ENCODE assay signal across 1 cellular context in the genomic region with DNA sequence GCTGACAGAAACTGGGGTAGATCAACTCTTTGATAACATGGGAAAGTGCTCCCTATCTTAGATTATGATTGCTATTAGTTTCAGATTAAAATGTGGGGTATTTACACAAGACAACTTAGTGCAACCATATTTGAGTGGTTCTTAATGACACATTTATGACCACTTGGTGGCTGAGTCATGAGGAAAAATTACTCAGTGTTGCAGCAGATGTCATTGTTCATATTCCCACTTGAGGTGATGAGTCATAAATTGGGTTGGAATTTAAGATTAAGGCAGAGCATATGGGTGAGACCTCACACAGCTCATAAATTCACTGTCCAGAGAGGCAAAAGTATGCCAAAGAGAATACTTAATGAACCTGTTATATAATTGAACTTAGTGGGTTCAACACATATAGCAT.
A peak's percentile ranks its signal among the peaks of the same experiment; 100 is the strongest.
TF ChIP-seq lines count a peak whose summit lies in the region.

No MANE protein-coding gene starts in this region.

TF ChIP-seq in HEK293, 187 proteins besides CTCF, POLR2A, EP300 and RAD21 (continued from another document and continues in another):
- peak; percentile 55; the same call in 1 of the 2 replicates for TF ChIP-seq MYNN (tag by site-specific recombination; IDR thresholded peaks at IDR 0.05; ENCODE audit: borderline replicate concordance)
- no peak for TF ChIP-seq REPIN1 (tag by site-specific recombination; IDR thresholded peaks at IDR 0.05; ENCODE audit: low read depth)
- TF ChIP-seq ZNF664 (tag by site-specific recombination; IDR thresholded peaks at IDR 0.05): no peak
- TF ChIP-seq, protein P1, sequence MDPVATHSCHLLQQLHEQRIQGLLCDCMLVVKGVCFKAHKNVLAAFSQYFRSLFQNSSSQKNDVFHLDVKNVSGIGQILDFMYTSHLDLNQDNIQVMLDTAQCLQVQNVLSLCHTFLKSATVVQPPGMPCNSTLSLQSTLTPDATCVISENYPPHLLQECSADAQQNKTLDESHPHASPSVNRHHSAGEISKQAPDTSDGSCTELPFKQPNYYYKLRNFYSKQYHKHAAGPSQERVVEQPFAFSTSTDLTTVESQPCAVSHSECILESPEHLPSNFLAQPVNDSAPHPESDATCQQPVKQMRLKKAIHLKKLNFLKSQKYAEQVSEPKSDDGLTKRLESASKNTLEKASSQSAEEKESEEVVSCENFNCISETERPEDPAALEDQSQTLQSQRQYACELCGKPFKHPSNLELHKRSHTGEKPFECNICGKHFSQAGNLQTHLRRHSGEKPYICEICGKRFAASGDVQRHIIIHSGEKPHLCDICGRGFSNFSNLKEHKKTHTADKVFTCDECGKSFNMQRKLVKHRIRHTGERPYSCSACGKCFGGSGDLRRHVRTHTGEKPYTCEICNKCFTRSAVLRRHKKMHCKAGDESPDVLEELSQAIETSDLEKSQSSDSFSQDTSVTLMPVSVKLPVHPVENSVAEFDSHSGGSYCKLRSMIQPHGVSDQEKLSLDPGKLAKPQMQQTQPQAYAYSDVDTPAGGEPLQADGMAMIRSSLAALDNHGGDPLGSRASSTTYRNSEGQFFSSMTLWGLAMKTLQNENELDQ (tag by site-specific recombination; IDR thresholded peaks at IDR 0.05; ENCODE audit: low read depth): no peak
- no peak for TF ChIP-seq ZNF266 (tag by site-specific recombination; IDR thresholded peaks at IDR 0.05; ENCODE audit: low read depth)
- TF ChIP-seq ZNF335 (tag by site-specific recombination; conservative IDR thresholded peaks at IDR 0.05): no peak
- peak; percentile 94 for TF ChIP-seq BCL11A (tag by site-specific recombination; IDR thresholded peaks at IDR 0.05; ENCODE audit: low read depth)
- no peak for TF ChIP-seq ZNF433 (tag by site-specific recombination; IDR thresholded peaks at IDR 0.05; ENCODE audit: low read depth)
- TF ChIP-seq SP2 (tag by site-specific recombination; IDR thresholded peaks at IDR 0.05): 0 out of 2 replicates have a peak, but pooled peaks have one; percentile 20
- TF ChIP-seq INSM2 (tag by site-specific recombination; IDR thresholded peaks at IDR 0.05): peak; percentile 99
- TF ChIP-seq PRDM1 (tag by site-specific recombination; IDR thresholded peaks at IDR 0.05): peak; percentile 77
- TF ChIP-seq ZNF2 (tag by site-specific recombination; IDR thresholded peaks at IDR 0.05): peak; percentile 89
- no peak for TF ChIP-seq ZNF701 (tag by site-specific recombination; IDR thresholded peaks at IDR 0.05)
- no peak for TF ChIP-seq ZNF350 (tag by site-specific recombination; IDR thresholded peaks at IDR 0.05)
- no peak for TF ChIP-seq ZNF514 (tag by site-specific recombination; IDR thresholded peaks at IDR 0.05)
- TF ChIP-seq ZNF621 (tag by site-specific recombination; IDR thresholded peaks at IDR 0.05): no peak
- no peak for TF ChIP-seq ZNF571 (tag by site-specific recombination; IDR thresholded peaks at IDR 0.05)
- TF ChIP-seq, protein P2, sequence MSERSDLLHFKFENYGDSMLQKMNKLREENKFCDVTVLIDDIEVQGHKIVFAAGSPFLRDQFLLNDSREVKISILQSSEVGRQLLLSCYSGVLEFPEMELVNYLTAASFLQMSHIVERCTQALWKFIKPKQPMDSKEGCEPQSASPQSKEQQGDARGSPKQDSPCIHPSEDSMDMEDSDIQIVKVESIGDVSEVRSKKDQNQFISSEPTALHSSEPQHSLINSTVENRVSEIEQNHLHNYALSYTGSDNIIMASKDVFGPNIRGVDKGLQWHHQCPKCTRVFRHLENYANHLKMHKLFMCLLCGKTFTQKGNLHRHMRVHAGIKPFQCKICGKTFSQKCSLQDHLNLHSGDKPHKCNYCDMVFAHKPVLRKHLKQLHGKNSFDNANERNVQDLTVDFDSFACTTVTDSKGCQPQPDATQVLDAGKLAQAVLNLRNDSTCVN (tag by site-specific recombination; optimal IDR thresholded peaks at IDR 0.05): no peak
- no peak for TF ChIP-seq ZSCAN16 (tag by site-specific recombination; IDR thresholded peaks at IDR 0.05)
- no peak for TF ChIP-seq ZNF133 (tag by site-specific recombination; IDR thresholded peaks at IDR 0.05)
- TF ChIP-seq FEZF1 (tag by site-specific recombination; IDR thresholded peaks at IDR 0.05): peak; percentile 97
- TF ChIP-seq ZNF37A (tag by site-specific recombination; IDR thresholded peaks at IDR 0.05): 0 out of 2 replicates have a peak, but pooled peaks have one; percentile 9
- TF ChIP-seq, protein P3, sequence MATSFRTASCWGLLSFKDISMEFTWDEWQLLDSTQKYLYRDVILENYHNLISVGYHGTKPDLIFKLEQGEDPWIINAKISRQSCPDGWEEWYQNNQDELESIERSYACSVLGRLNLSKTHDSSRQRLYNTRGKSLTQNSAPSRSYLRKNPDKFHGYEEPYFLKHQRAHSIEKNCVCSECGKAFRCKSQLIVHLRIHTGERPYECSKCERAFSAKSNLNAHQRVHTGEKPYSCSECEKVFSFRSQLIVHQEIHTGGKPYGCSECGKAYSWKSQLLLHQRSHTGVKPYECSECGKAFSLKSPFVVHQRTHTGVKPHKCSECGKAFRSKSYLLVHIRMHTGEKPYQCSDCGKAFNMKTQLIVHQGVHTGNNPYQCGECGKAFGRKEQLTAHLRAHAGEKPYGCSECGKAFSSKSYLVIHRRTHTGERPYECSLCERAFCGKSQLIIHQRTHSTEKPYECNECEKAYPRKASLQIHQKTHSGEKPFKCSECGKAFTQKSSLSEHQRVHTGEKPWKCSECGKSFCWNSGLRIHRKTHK (tag by site-specific recombination; IDR thresholded peaks at IDR 0.05): no peak
- TF ChIP-seq, protein P4, sequence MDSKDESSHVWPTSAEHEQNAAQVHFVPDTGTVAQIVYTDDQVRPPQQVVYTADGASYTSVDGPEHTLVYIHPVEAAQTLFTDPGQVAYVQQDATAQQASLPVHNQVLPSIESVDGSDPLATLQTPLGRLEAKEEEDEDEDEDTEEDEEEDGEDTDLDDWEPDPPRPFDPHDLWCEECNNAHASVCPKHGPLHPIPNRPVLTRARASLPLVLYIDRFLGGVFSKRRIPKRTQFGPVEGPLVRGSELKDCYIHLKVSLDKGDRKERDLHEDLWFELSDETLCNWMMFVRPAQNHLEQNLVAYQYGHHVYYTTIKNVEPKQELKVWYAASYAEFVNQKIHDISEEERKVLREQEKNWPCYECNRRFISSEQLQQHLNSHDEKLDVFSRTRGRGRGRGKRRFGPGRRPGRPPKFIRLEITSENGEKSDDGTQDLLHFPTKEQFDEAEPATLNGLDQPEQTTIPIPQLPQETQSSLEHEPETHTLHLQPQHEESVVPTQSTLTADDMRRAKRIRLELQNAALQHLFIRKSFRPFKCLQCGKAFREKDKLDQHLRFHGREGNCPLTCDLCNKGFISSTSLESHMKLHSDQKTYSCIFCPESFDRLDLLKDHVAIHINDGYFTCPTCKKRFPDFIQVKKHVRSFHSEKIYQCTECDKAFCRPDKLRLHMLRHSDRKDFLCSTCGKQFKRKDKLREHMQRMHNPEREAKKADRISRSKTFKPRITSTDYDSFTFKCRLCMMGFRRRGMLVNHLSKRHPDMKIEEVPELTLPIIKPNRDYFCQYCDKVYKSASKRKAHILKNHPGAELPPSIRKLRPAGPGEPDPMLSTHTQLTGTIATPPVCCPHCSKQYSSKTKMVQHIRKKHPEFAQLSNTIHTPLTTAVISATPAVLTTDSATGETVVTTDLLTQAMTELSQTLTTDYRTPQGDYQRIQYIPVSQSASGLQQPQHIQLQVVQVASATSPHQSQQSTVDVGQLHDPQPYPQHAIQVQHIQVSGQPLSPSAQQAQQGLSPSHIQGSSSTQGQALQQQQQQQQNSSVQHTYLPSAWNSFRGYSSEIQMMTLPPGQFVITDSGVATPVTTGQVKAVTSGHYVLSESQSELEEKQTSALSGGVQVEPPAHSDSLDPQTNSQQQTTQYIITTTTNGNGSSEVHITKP (tag by site-specific recombination; IDR thresholded peaks at IDR 0.05): peak; percentile 67
- peak; percentile 72 for TF ChIP-seq ZNF10 (tag by site-specific recombination; IDR thresholded peaks at IDR 0.05)
- no peak for TF ChIP-seq EGR2 (tag by site-specific recombination; IDR thresholded peaks at IDR 0.05; ENCODE audit: low read depth)
- TF ChIP-seq ZNF174 (tag by site-specific recombination; IDR thresholded peaks at IDR 0.05): no peak
- TF ChIP-seq ZNF366 (tag by site-specific recombination; conservative IDR thresholded peaks at IDR 0.05): peak; percentile 96
- TF ChIP-seq, protein P5, sequence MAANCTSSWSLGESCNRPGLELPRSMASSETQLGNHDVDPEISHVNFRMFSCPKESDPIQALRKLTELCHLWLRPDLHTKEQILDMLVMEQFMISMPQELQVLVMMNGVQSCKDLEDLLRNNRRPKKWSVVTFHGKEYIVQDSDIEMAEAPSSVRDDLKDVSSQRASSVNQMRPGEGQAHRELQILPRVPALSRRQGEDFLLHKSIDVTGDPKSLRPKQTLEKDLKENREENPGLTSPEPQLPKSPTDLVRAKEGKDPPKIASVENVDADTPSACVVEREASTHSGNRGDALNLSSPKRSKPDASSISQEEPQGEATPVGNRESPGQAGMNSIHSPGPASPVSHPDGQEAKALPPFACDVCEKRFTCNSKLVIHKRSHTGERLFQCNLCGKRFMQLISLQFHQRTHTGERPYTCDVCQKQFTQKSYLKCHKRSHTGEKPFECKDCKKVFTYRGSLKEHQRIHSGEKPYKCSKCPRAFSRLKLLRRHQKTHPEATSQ (tag by site-specific recombination; IDR thresholded peaks at IDR 0.05): no peak
- peak; percentile 99 for TF ChIP-seq SP7 (tag by site-specific recombination; IDR thresholded peaks at IDR 0.05)
- TF ChIP-seq ZBTB11 (tag by site-specific recombination; conservative IDR thresholded peaks at IDR 0.05; ENCODE audit: low read depth): no peak
- TF ChIP-seq ZNF132 (tag by site-specific recombination; IDR thresholded peaks at IDR 0.05; ENCODE audit: borderline replicate concordance): no peak
- TF ChIP-seq ZNF560 (tag by site-specific recombination; IDR thresholded peaks at IDR 0.05; ENCODE audit: borderline replicate concordance): no peak
- TF ChIP-seq ZNF830 (tag by site-specific recombination; IDR thresholded peaks at IDR 0.05; ENCODE audit: low read depth): no peak
- TF ChIP-seq, protein P6, sequence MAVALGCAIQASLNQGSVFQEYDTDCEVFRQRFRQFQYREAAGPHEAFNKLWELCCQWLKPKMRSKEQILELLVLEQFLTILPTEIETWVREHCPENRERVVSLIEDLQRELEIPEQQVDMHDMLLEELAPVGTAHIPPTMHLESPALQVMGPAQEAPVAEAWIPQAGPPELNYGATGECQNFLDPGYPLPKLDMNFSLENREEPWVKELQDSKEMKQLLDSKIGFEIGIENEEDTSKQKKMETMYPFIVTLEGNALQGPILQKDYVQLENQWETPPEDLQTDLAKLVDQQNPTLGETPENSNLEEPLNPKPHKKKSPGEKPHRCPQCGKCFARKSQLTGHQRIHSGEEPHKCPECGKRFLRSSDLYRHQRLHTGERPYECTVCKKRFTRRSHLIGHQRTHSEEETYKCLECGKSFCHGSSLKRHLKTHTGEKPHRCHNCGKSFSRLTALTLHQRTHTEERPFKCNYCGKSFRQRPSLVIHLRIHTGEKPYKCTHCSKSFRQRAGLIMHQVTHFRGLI (tag by site-specific recombination; IDR thresholded peaks at IDR 0.05): peak; percentile 57; the same call in 1 of the 2 replicates
- TF ChIP-seq SCRT1 (tag by site-specific recombination; IDR thresholded peaks at IDR 0.05; ENCODE audit: borderline replicate concordance): no peak
- no peak for TF ChIP-seq ZNF426 (tag by site-specific recombination; IDR thresholded peaks at IDR 0.05)
- TF ChIP-seq ZNF610 (tag by site-specific recombination; IDR thresholded peaks at IDR 0.05; ENCODE audit: borderline replicate concordance): 0 out of 2 replicates have a peak, but pooled peaks have one; percentile 31
- peak; percentile 97 for TF ChIP-seq WT1 (tag by site-specific recombination; IDR thresholded peaks at IDR 0.05)
- TF ChIP-seq ZSCAN4 (tag by site-specific recombination; IDR thresholded peaks at IDR 0.05): peak; percentile 50; the same call in 1 of the 2 replicates
- TF ChIP-seq KLF8 (tag by site-specific recombination; IDR thresholded peaks at IDR 0.05): peak; percentile 95
- TF ChIP-seq ZNF175 (tag by site-specific recombination; IDR thresholded peaks at IDR 0.05): no peak
